13 cellular contexts compared by ENCODE assay signal in the genomic region with DNA sequence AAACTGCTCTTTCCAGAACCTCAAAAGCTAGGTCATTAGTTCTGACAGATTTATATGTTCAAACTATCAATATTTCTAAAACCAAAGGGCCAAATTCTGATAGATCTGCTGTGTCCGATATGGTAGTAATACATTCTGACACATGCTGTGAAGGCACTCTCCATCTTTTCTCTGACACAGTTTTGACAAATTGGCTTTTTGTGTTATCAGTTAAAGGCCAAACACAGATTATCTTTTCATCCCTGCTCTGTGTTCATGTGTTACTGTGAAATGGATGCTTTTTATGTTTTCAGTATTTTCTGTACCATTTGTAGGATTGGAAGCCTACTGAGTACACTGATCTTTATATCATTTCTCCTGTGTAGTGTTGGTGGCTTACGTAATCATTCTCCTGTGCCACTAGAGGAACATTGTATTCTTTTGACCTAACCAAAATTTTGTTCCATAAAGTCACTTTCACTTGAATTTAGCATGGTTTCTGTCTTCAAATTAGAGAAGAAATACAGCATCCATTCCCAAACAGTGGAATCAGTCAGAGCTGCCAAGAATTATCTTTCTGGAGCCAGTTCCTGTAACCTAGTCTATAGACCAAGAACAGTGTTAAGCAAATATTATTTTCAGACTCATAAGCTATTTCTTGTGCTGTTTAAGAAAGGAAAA.
"Had no signal": no experiment of that assay in that cellular context is flagged by ENCODE, and none has a peak within 500 bp of the region (broad histone marks: within the 10 kb centered on the region; RNA-seq: fewer than 3 reads in every experiment).

No MANE protein-coding gene starts in this region.

- ATAC-seq: activated CD4-positive, CD25-positive, alpha-beta regulatory T cell treated with anti-CD3 and anti-CD28 coated beads, Interleukin-2, amount 50 U/mL, for 24 hours; left lung; natural killer cell treated with Interleukin-12 subunit alpha and Interleukin-12 subunit beta and Interleukin-15 and Interleukin-18, amount 100 ng/mL, for 72 hours; T-helper 17 cell had no signal

- H3K4me3 ChIP-seq: left lung, skin epidermis, tibial nerve, vagina had no signal

- DNase-seq: activated CD4-positive, alpha-beta T cell treated with anti-CD3 and anti-CD28 coated beads, Interleukin-2, amount 50 U/mL, for 4 hours; activated T-cell treated with anti-CD3 and anti-CD28 coated beads, Interleukin-2, amount 50 U/mL, for 24 hours; central memory CD4-positive, alpha-beta T cell; dermis blood vessel endothelial cell; glutamatergic neuron; left lung; mesenchymal stem cell; T-helper 17 cell had no signal

- H3K4me3 Mint-ChIP-seq: activated T-cell treated with anti-CD3 and anti-CD28 coated beads, Interleukin-2, amount 50 U/mL, for 24 hours; natural killer cell treated with Interleukin-12 subunit alpha and Interleukin-12 subunit beta and Interleukin-15 and Interleukin-18, amount 100 ng/mL, for 72 hours; T-helper 17 cell had no signal

- H3K27me3 Mint-ChIP-seq: activated T-cell treated with anti-CD3 and anti-CD28 coated beads, Interleukin-2, amount 50 U/mL, for 24 hours; natural killer cell treated with Interleukin-12 subunit alpha and Interleukin-12 subunit beta and Interleukin-15 and Interleukin-18, amount 100 ng/mL, for 72 hours; T-helper 17 cell had no signal

- H3K4me1 Mint-ChIP-seq: T-helper 17 cell had no signal

- H3K27ac Mint-ChIP-seq: activated T-cell treated with anti-CD3 and anti-CD28 coated beads, Interleukin-2, amount 50 U/mL, for 24 hours; natural killer cell treated with Interleukin-12 subunit alpha and Interleukin-12 subunit beta and Interleukin-15 and Interleukin-18, amount 100 ng/mL, for 72 hours; T-helper 17 cell had no signal

- H3K36me3 Mint-ChIP-seq: natural killer cell treated with Interleukin-12 subunit alpha and Interleukin-12 subunit beta and Interleukin-15 and Interleukin-18, amount 100 ng/mL, for 72 hours had no signal
